3 cellular contexts compared by ENCODE assay signal in genomic region chr10:124799196-124799595, GRCh38.
TF ChIP-seq lines count a peak whose summit lies in the region.

No MANE protein-coding gene starts in this region.

TF ChIP-seq in HepG2, 621 proteins besides CTCF, POLR2A, EP300 and RAD21:
- TF ChIP-seq FOXK1 (CRISPR knock-in tag; IDR thresholded peaks at IDR 0.05; ENCODE audit: borderline replicate concordance, low read depth) (0 out of 2 replicates have a peak, but pooled peaks have one; percentile 2), ARNTL (CRISPR knock-in tag; IDR thresholded peaks at IDR 0.05) (no peak), ZNF263 (CRISPR knock-in tag; IDR thresholded peaks at IDR 0.05) (0 out of 2 replicates have a peak, but pooled peaks have one; percentile 10)

TF ChIP-seq in K562, 482 proteins besides CTCF, POLR2A, EP300 and RAD21:
- no peak for TF ChIP-seq MEIS2 (IDR thresholded peaks at IDR 0.05; ENCODE audit: partially characterized antibody)
- no peak for TF ChIP-seq ZNF77 (CRISPR knock-in tag; IDR thresholded peaks at IDR 0.05)
- no peak for TF ChIP-seq PML (IDR thresholded peaks at IDR 0.05; ENCODE audit: low read length)
- no peak for TF ChIP-seq ZNF561 (CRISPR knock-in tag; conservative IDR thresholded peaks at IDR 0.05)
- TF ChIP-seq SMAD2 (IDR thresholded peaks at IDR 0.05; ENCODE audit: low read depth, low read length) = no peak
- TF ChIP-seq ZNF354B (CRISPR knock-in tag; IDR thresholded peaks at IDR 0.05) = no peak
- no peak for TF ChIP-seq MAFG (tag; conservative IDR thresholded peaks at IDR 0.05)
- TF ChIP-seq ZNF695 (CRISPR knock-in tag; IDR thresholded peaks at IDR 0.05) = no peak
- TF ChIP-seq RBM39 (optimal IDR thresholded peaks at IDR 0.05; ENCODE audit: low read depth, low read length) = no peak
- TF ChIP-seq ZNF644 (tag; IDR thresholded peaks at IDR 0.05; ENCODE audit: low read depth) = no peak
- no peak for TF ChIP-seq ELK3 (CRISPR knock-in tag; IDR thresholded peaks at IDR 0.05)
- TF ChIP-seq NFYB (IDR thresholded peaks at IDR 0.05; ENCODE audit: extremely low read depth, insufficient read length) = no peak
- no peak for TF ChIP-seq KAT2B (IDR thresholded peaks at IDR 0.05; ENCODE audit: low read depth, low read length)
TF ChIP-seq in K562: peak in this region for 0.

TF ChIP-seq in GM12891, 5 proteins besides CTCF, POLR2A, EP300 and RAD21:
- TF ChIP-seq TAF1 (IDR thresholded peaks at IDR 0.05; ENCODE audit: low read depth, low read length) (no peak), POU2F2 (IDR thresholded peaks at IDR 0.05; ENCODE audit: low read depth, low read length) (no peak), SPI1 (IDR thresholded peaks at IDR 0.05; ENCODE audit: low read depth, low read length) (no peak), POLR2AphosphoS5 (IDR thresholded peaks at IDR 0.05; ENCODE audit: low read depth, low read length) (no peak), PAX5 (IDR thresholded peaks at IDR 0.05; ENCODE audit: insufficient read depth, low read length, severe bottlenecking) (no peak)
